ENCODE assay signal across 8 cellular contexts in genomic region chr19:1039646-1040475, GRCh38. TPM values are rescaled to one million over a fixed set of nuclear protein-coding genes. Genes with fewer than 3 reads are reported as not detected.
DNase-seq lines count a peak whose midpoint lies in the region; ATAC-seq and TF ChIP-seq lines count a peak whose summit lies in the region.

ABCA7 (plus strand) TSS chr19:1040107; CDS start chr19:1041362, 1,255 bp downstream.

- peak within 1 kb of the TSS; percentile 66 for H3K4me3 ChIP-seq in kidney epithelial cell (ENCODE audit: low read depth, low read length)

- DNase-seq in AML-193 (lab: John Stamatoyannopoulos, UW) (peak; percentile 89 to 90), GM19238 (ENCODE audit: insufficient read length, low spot score) (peak; percentile 93), NCI-H510A treated with DMSO at 0.1 percent for 48 hours (lab: John Stamatoyannopoulos, UW) (peak; percentile 90), cerebellum (ENCODE audit: low spot score) (peak; percentile 98), kidney epithelial cell (ENCODE audit: low read depth) (peak; percentile 85)
- peak; percentile 99 for DNase-seq in activated CD4-positive, alpha-beta T cell treated with anti-CD3 and anti-CD28 coated beads for 1 hour
- DNase-seq in stimulated activated CD4-positive, alpha-beta T cell treated with anti-CD3 and anti-CD28 coated beads, Interleukin-15, amount 100 ng/mL, for 24 hours, result peak; percentile 100

- peak; percentile 67 for ATAC-seq in HG03439 (IDR thresholded peaks at IDR 0.05; ENCODE audit: unreplicated experiment)

- TF ChIP-seq CTCF in kidney epithelial cell (IDR thresholded peaks at IDR 0.05; ENCODE audit: insufficient read depth, low read length, poor library complexity, severe bottlenecking), result no peak

- H3K27me3 ChIP-seq in kidney epithelial cell (ENCODE audit: control insufficient read depth, insufficient read depth, low read length), result no peaks in the 10 kb centered on the region

- H3K36me3 ChIP-seq in kidney epithelial cell (ENCODE audit: control insufficient read depth, insufficient read depth, low read length), result peaks cover 4% of the 10 kb centered on the region

RNA-seq across cellular contexts. Expression of gene ABCA7, which starts in this region (rescaled TPM):
- total RNA-seq in cerebellum (10.3 TPM), kidney epithelial cell (16.4 and 17.0 TPM in 2 replicates)

Comparison
In these comparisons a context has a peak if more than half of its experiments do, and no peak if none do; other contexts are left out.
1. Peak in every context shown above with its lines: DNase-seq, ATAC-seq and H3K4me3 ChIP-seq.